1 cellular context compared by ENCODE assay signal in genomic region chr6:15443119-15443518, GRCh38.
TF ChIP-seq lines count a peak whose summit lies in the region.

No MANE protein-coding gene starts in this region.

TF ChIP-seq in HEK293, 187 proteins besides CTCF, POLR2A, EP300 and RAD21 (continued from another document):
- TF ChIP-seq ZNF394 (tag by site-specific recombination; IDR thresholded peaks at IDR 0.05; ENCODE audit: borderline replicate concordance), result peak; percentile 15; the same call in 1 of the 2 replicates
- no peak for TF ChIP-seq ZFP37 (tag by site-specific recombination; IDR thresholded peaks at IDR 0.05)
- no peak for TF ChIP-seq ZNF555 (tag by site-specific recombination; conservative IDR thresholded peaks at IDR 0.05)
- TF ChIP-seq ZNF600 (tag by site-specific recombination; IDR thresholded peaks at IDR 0.05), result peak; percentile 37; the same call in 1 of the 2 replicates
- peak; percentile 81 for TF ChIP-seq WT1 (tag by site-specific recombination; IDR thresholded peaks at IDR 0.05)
- TF ChIP-seq ZNF660 (tag by site-specific recombination; IDR thresholded peaks at IDR 0.05), result 0 out of 2 replicates have a peak, but pooled peaks have one; percentile 46
- TF ChIP-seq, protein P1, sequence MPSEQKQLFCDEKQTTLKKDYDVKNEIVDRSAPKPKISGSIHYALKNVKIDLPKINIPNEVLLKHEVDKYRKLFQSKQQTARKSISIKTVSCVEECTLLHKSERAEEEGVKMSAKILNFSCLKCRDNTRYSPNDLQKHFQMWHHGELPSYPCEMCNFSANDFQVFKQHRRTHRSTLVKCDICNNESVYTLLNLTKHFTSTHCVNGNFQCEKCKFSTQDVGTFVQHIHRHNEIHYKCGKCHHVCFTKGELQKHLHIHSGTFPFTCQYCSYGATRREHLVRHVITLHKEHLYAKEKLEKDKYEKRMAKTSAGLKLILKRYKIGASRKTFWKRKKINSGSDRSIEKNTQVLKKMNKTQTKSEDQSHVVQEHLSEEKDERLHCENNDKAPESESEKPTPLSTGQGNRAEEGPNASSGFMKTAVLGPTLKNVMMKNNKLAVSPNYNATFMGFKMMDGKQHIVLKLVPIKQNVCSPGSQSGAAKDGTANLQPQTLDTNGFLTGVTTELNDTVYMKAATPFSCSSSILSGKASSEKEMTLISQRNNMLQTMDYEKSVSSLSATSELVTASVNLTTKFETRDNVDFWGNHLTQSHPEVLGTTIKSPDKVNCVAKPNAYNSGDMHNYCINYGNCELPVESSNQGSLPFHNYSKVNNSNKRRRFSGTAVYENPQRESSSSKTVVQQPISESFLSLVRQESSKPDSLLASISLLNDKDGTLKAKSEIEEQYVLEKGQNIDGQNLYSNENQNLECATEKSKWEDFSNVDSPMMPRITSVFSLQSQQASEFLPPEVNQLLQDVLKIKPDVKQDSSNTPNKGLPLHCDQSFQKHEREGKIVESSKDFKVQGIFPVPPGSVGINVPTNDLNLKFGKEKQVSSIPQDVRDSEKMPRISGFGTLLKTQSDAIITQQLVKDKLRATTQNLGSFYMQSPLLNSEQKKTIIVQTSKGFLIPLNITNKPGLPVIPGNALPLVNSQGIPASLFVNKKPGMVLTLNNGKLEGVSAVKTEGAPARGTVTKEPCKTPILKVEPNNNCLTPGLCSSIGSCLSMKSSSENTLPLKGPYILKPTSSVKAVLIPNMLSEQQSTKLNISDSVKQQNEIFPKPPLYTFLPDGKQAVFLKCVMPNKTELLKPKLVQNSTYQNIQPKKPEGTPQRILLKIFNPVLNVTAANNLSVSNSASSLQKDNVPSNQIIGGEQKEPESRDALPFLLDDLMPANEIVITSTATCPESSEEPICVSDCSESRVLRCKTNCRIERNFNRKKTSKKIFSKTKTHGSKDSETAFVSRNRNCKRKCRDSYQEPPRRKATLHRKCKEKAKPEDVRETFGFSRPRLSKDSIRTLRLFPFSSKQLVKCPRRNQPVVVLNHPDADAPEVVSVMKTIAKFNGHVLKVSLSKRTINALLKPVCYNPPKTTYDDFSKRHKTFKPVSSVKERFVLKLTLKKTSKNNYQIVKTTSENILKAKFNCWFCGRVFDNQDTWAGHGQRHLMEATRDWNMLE (tag by site-specific recombination; conservative IDR thresholded peaks at IDR 0.05; ENCODE audit: low read depth), result no peak
- no peak for TF ChIP-seq ZNF157 (tag by site-specific recombination; IDR thresholded peaks at IDR 0.05)
- no peak for TF ChIP-seq ZNF302 (tag by site-specific recombination; IDR thresholded peaks at IDR 0.05; ENCODE audit: low read depth)
- TF ChIP-seq, protein P2, sequence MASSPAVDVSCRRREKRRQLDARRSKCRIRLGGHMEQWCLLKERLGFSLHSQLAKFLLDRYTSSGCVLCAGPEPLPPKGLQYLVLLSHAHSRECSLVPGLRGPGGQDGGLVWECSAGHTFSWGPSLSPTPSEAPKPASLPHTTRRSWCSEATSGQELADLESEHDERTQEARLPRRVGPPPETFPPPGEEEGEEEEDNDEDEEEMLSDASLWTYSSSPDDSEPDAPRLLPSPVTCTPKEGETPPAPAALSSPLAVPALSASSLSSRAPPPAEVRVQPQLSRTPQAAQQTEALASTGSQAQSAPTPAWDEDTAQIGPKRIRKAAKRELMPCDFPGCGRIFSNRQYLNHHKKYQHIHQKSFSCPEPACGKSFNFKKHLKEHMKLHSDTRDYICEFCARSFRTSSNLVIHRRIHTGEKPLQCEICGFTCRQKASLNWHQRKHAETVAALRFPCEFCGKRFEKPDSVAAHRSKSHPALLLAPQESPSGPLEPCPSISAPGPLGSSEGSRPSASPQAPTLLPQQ (tag by site-specific recombination; IDR thresholded peaks at IDR 0.05), result 0 out of 2 replicates have a peak, but pooled peaks have one; percentile 17
- TF ChIP-seq ZNF335 (tag by site-specific recombination; conservative IDR thresholded peaks at IDR 0.05), result no peak
- no peak for TF ChIP-seq EGR2 (tag by site-specific recombination; IDR thresholded peaks at IDR 0.05; ENCODE audit: low read depth)
- TF ChIP-seq KLF9 (tag by site-specific recombination; IDR thresholded peaks at IDR 0.05; ENCODE audit: low read depth), result no peak
- no peak for TF ChIP-seq FEZF1 (tag by site-specific recombination; IDR thresholded peaks at IDR 0.05)
TF ChIP-seq in HEK293: peak in this region for 12.
